29 cellular contexts compared by ENCODE assay signal in genomic region chr1:105544475-105544874, GRCh38.
DNase-seq lines count a peak whose midpoint lies in the region; ATAC-seq, FAIRE-seq and TF ChIP-seq lines count a peak whose summit lies in the region.
"Had no signal": no experiment of that assay in that cellular context is flagged by ENCODE, and none has a peak within 500 bp of the region (broad histone marks: within the 10 kb centered on the region; RNA-seq: fewer than 3 reads in every experiment).

No MANE protein-coding gene starts in this region.

- peak overlapping the region; percentile 2 for H3K4me2 ChIP-seq in astrocyte (ENCODE audit: low read length)
- H3K4me2 ChIP-seq in OCI-LY7 (ENCODE audit: low read length): no peak overlapping the region

- H3K9me2 ChIP-seq in OCI-LY7 (ENCODE audit: insufficient read depth, low read length): no peaks in the 10 kb centered on the region

- no peak overlapping the region for H3K9ac ChIP-seq in astrocyte (ENCODE audit: low read length)
- H3K9ac ChIP-seq: parathyroid adenoma had no signal

- no peaks in the 10 kb centered on the region for H3K36me3 ChIP-seq in astrocyte (ENCODE audit: insufficient read depth, low read length)
- H3K36me3 ChIP-seq in OCI-LY7 (ENCODE audit: insufficient read depth, low read length): no peaks in the 10 kb centered on the region
- H3K36me3 ChIP-seq in esophagus squamous epithelium: no peaks in the 10 kb centered on the region
- H3K36me3 ChIP-seq: adrenal gland, suprapubic skin had no signal

- BruUV-seq in OCI-LY7 (replicated peaks; lab: Mats Ljungman, UMichigan): no TSS peak

- H3K27ac ChIP-seq in astrocyte (ENCODE audit: low read depth, low read length): peak overlapping the region; percentile 11
- no peak overlapping the region for H3K27ac ChIP-seq in foreskin keratinocyte
- no peak overlapping the region for H3K27ac ChIP-seq in OCI-LY7 (ENCODE audit: low read depth, low read length, poor library complexity, severe bottlenecking)
- no peak overlapping the region for H3K27ac ChIP-seq in esophagus squamous epithelium
- H3K27ac ChIP-seq: adrenal gland, parathyroid adenoma, SK-N-MC, suprapubic skin had no signal

- H2AFZ ChIP-seq in astrocyte (ENCODE audit: low read depth, low read length) (no peak overlapping the region), OCI-LY7 (ENCODE audit: low read length) (no peak overlapping the region)
- H2AFZ ChIP-seq: parathyroid adenoma had no signal

- H3K27me3 ChIP-seq in astrocyte (ENCODE audit: insufficient read depth, low read length) (no peaks in the 10 kb centered on the region), foreskin keratinocyte (no peaks in the 10 kb centered on the region), esophagus squamous epithelium (no peaks in the 10 kb centered on the region)
- H3K27me3 ChIP-seq: adrenal gland, suprapubic skin had no signal

- no peaks in the 10 kb centered on the region for H3K9me3 Mint-ChIP-seq in astrocyte (ENCODE audit: unreplicated experiment)

- H4K20me1 ChIP-seq in astrocyte (ENCODE audit: insufficient read depth, low read length): no peaks in the 10 kb centered on the region
- H4K20me1 ChIP-seq in OCI-LY7 (ENCODE audit: insufficient read depth, low read length): no peaks in the 10 kb centered on the region

- H3K4me3 ChIP-seq in astrocyte (ENCODE audit: insufficient read depth, low read depth, low read length): no peak overlapping the region
- H3K4me3 ChIP-seq in OCI-LY7 (ENCODE audit: low read depth, low read length, poor library complexity, severe bottlenecking): no peak overlapping the region
- no peak overlapping the region for H3K4me3 ChIP-seq in esophagus squamous epithelium
- H3K4me3 ChIP-seq: adrenal gland, mucosa of descending colon, SK-N-MC, suprapubic skin had no signal

- H3K4me1 Mint-ChIP-seq in astrocyte (ENCODE audit: low read depth, unreplicated experiment): peaks cover 9% of the 10 kb centered on the region
- H3K4me1 Mint-ChIP-seq: IgD-negative memory B cell, nephron progenitor cell had no signal

- peak; percentile 46 for ATAC-seq in foreskin keratinocyte
- ATAC-seq: mucosa of descending colon had no signal

- CTCF ChIA-PET in OCI-LY7 (lab: Charles Lee; ENCODE audit: unreplicated experiment): no interaction called here

- H3K9me3 ChIP-seq in astrocyte (ENCODE audit: insufficient read depth, low read depth, low read length) (no peaks in the 10 kb centered on the region), OCI-LY7 (ENCODE audit: low read length) (no peaks in the 10 kb centered on the region), esophagus squamous epithelium (no peaks in the 10 kb centered on the region)
- H3K9me3 ChIP-seq: adrenal gland, mucosa of descending colon, suprapubic skin had no signal

- H3K4me1 ChIP-seq in astrocyte (ENCODE audit: insufficient read depth, low read length) (no peaks in the 10 kb centered on the region), foreskin keratinocyte (no peaks in the 10 kb centered on the region), OCI-LY7 (ENCODE audit: insufficient read depth, low read length, poor library complexity, severe bottlenecking) (no peaks in the 10 kb centered on the region), esophagus squamous epithelium (no peaks in the 10 kb centered on the region)
- H3K4me1 ChIP-seq: adrenal gland, parathyroid adenoma, suprapubic skin had no signal

- no peak for TF ChIP-seq POLR2A in esophagus squamous epithelium (IDR thresholded peaks at IDR 0.05)

- FAIRE-seq in astrocyte (lab: Jason Lieb, UNC): no peak
- FAIRE-seq: D721Med, frontal cortex, urothelium cell line had no signal

- H3K27me3 Mint-ChIP-seq in astrocyte (ENCODE audit: low read depth, unreplicated experiment): no peaks in the 10 kb centered on the region
- H3K27me3 Mint-ChIP-seq: activated CD4-positive, alpha-beta memory T cell treated with anti-CD3 and anti-CD28 coated beads for 36 hours; IgD-negative memory B cell had no signal

- no peaks in the 10 kb centered on the region for H3K79me2 ChIP-seq in astrocyte (ENCODE audit: insufficient read depth, low read length)
- no peaks in the 10 kb centered on the region for H3K79me2 ChIP-seq in OCI-LY7 (ENCODE audit: insufficient read depth, low read depth, low read length)
- H3K79me2 ChIP-seq: parathyroid adenoma had no signal

- DNase-seq in Daoy (ENCODE audit: low read depth): peak; percentile 32
- peak; percentile 10 for DNase-seq in HK-2 (ENCODE audit: unreplicated experiment)
- no peak for DNase-seq in astrocyte (ENCODE audit: low read depth)
- DNase-seq in foreskin keratinocyte: peak; percentile 16 to 33
- no peak for DNase-seq in DMS79 (lab: John Stamatoyannopoulos, UW)
- DNase-seq in OCI-LY7 (ENCODE audit: low spot score): no peak
- DNase-seq in esophagus squamous epithelium (lab: John Stamatoyannopoulos, UW): no peak
- DNase-seq in SIG-M5 (lab: John Stamatoyannopoulos, UW): no peak
- DNase-seq: activated CD4-positive, alpha-beta memory T cell treated with anti-CD3 and anti-CD28 coated beads for 36 hours; activated CD4-positive, CD25-positive, alpha-beta regulatory T cell; activated gamma-delta T cell treated with Interleukin-2 at 50 U/mL for 16 hours; adrenal gland; C1 segment of cervical spinal cord; central memory CD4-positive, alpha-beta T cell; dermis blood vessel endothelial cell; GDM1; hippocampal formation; mucosa of descending colon; NCI-H1417 treated with DMSO at 0.1 percent for 48 hours; NCI-H510A treated with DMSO at 0.1 percent for 48 hours; nephron progenitor cell; T-helper 9 cell had no signal

- no peak overlapping the region for H3K4me3 Mint-ChIP-seq in astrocyte (ENCODE audit: unreplicated experiment)
- H3K4me3 Mint-ChIP-seq: activated CD4-positive, alpha-beta memory T cell treated with anti-CD3 and anti-CD28 coated beads for 36 hours; IgD-negative memory B cell; nephron progenitor cell had no signal

- intact Hi-C loops in OCI-LY7 (cut with micrococcal nuclease; ENCODE audit: unreplicated experiment) (no loop called here), esophagus squamous epithelium (cut with DNase I) (no loop called here)

- WGBS in esophagus squamous epithelium, 2 donors: 57% methylated on average over 1 of the region's 1 CpG

- no peaks in the 10 kb centered on the region for H3K36me3 Mint-ChIP-seq in astrocyte (ENCODE audit: low read depth, unreplicated experiment)
- H3K36me3 Mint-ChIP-seq: activated CD4-positive, alpha-beta memory T cell treated with anti-CD3 and anti-CD28 coated beads for 36 hours; IgD-negative memory B cell had no signal

- H3K27ac Mint-ChIP-seq in astrocyte (ENCODE audit: unreplicated experiment): peak overlapping the region; percentile 21
- H3K27ac Mint-ChIP-seq: activated CD4-positive, alpha-beta memory T cell treated with anti-CD3 and anti-CD28 coated beads for 36 hours; IgD-negative memory B cell; nephron progenitor cell had no signal

- TF ChIP-seq CTCF in astrocyte (IDR thresholded peaks at IDR 0.05; ENCODE audit: insufficient read depth, low read depth, low read length) (no peak), foreskin keratinocyte (conservative IDR thresholded peaks at IDR 0.05) (no peak), OCI-LY7 (conservative IDR thresholded peaks at IDR 0.05; ENCODE audit: low read length) (no peak), esophagus squamous epithelium (IDR thresholded peaks at IDR 0.05) (no peak)

- POLR2A ChIA-PET in OCI-LY7 (lab: Charles Lee): interaction anchor here (1.1 kb wide), 1 partner anchor 8 kb away, joined by 3 read pairs; no protein-coding TSS in a partner anchor

Comparison
In these comparisons a context has a peak if more than half of its experiments do, and no peak if none do; other contexts are left out.
1. DNase-seq: peak in Daoy (single experiment), HK-2 (single experiment) and foreskin keratinocyte (2 of 2); none in astrocyte (single experiment), DMS79 (single experiment), OCI-LY7 (single experiment), esophagus squamous epithelium (single experiment) and SIG-M5 (single experiment).